Comparison of ENCODE assay signal across 18 cellular contexts in genomic region chr1:161910516-161911077, GRCh38.
A peak's percentile ranks its signal among the peaks of the same experiment; 100 is the strongest.
DNase-seq lines count a peak whose midpoint lies in the region; ATAC-seq and TF ChIP-seq lines count a peak whose summit lies in the region.
"Had no signal": no experiment of that assay in that cellular context is flagged by ENCODE, and none has a peak within 500 bp of the region (broad histone marks: within the 10 kb centered on the region; RNA-seq: fewer than 3 reads in every experiment).

No MANE protein-coding gene starts in this region.

- intact Hi-C loops in A673 (cut with micrococcal nuclease; ENCODE audit: unreplicated experiment) = no loop called here

- H3K9me3 ChIP-seq in skeletal muscle satellite cell (replicated peaks; ENCODE audit: low read length) (no peaks in the 10 kb centered on the region), A673 (ENCODE audit: low read depth, low read length, poor library complexity, severe bottlenecking) (no peaks in the 10 kb centered on the region)
- H3K9me3 ChIP-seq: prostate gland, transverse colon had no signal

- peak overlapping the region; percentile 61 for H3K4me2 ChIP-seq in skeletal muscle satellite cell (ENCODE audit: low read length)

- H3K9ac ChIP-seq in skeletal muscle satellite cell (ENCODE audit: low read depth, low read length) = peak overlapping the region; percentile 50

- H3K4me3 ChIP-seq in fibroblast of pulmonary artery (replicated peaks; ENCODE audit: low read depth, low read length) (no peak overlapping the region), skeletal muscle satellite cell (ENCODE audit: low read length) (no peak overlapping the region), A673 (ENCODE audit: low read depth, low read length, poor library complexity, severe bottlenecking) (no peak overlapping the region)
- H3K4me3 ChIP-seq: lung, prostate gland, transverse colon had no signal

- H3K4me1 ChIP-seq in skeletal muscle satellite cell (ENCODE audit: control insufficient read depth, insufficient read depth, low read length) = peaks cover 60% of the 10 kb centered on the region
- H3K4me1 ChIP-seq in A673 (ENCODE audit: insufficient read depth, low read length, poor library complexity, severe bottlenecking) = peaks cover 10% of the 10 kb centered on the region
- H3K4me1 ChIP-seq: prostate gland had no signal

- no peak overlapping the region for H3K27ac ChIP-seq in A673 (ENCODE audit: low read depth, low read length, poor library complexity, severe bottlenecking)
- H3K27ac ChIP-seq: prostate gland, transverse colon had no signal

- BruUV-seq in A673 (replicated peaks; lab: Mats Ljungman, UMichigan) = no TSS peak

- TF ChIP-seq CTCF in fibroblast of pulmonary artery (IDR thresholded peaks at IDR 0.05; ENCODE audit: low read length, missing control alignments) = no peak
- no peak for TF ChIP-seq CTCF in A673 (conservative IDR thresholded peaks at IDR 0.05; ENCODE audit: low read depth, low read length)

- no peak; the same call in 2 of the 3 replicates for ATAC-seq in SK-N-SH treated with all-trans-retinoic acid at 6 μM for 48 hours
- no peak for ATAC-seq in HG02571 (IDR thresholded peaks at IDR 0.05; ENCODE audit: unreplicated experiment)
- ATAC-seq: stimulated activated effector memory CD8-positive, alpha-beta T cell treated with anti-CD3 and anti-CD28 coated beads, Interleukin-12 subunit alpha, Interleukin-12 subunit beta, amount 100 ng/mL, for 72 hours; T-helper 17 cell had no signal

- H3K36me3 ChIP-seq in skeletal muscle satellite cell (ENCODE audit: insufficient read depth, low read length) = no peaks in the 10 kb centered on the region
- no peaks in the 10 kb centered on the region for H3K36me3 ChIP-seq in A673 (ENCODE audit: insufficient read depth, low read length, poor library complexity, severe bottlenecking)
- H3K36me3 ChIP-seq: prostate gland had no signal

- DNase-seq in EL (peak; percentile 52), fibroblast of pulmonary artery (ENCODE audit: low read depth) (peak; percentile 44), A673 (ENCODE audit: low spot score) (no peak), NCI-H1694 (lab: John Stamatoyannopoulos, UW) (no peak)
- DNase-seq: activated CD4-positive, CD25-positive, alpha-beta regulatory T cell; activated CD8-positive, alpha-beta memory T cell treated with anti-CD3 and anti-CD28 coated beads for 24 hours; amygdala; glutamatergic neuron; NCI-H510A; nephron progenitor cell; T-helper 17 cell; transverse colon had no signal

- POLR2A ChIA-PET in A673 (lab: Charles Lee; ENCODE audit: low non-redundant PET) = no interaction called here

- CTCF ChIA-PET in A673 (lab: Charles Lee) = no interaction called here

- no peaks in the 10 kb centered on the region for H3K27me3 ChIP-seq in skeletal muscle satellite cell (ENCODE audit: control insufficient read depth, insufficient read depth, low read length)
- H3K27me3 ChIP-seq in A673 (replicated peaks; ENCODE audit: insufficient read depth, low read depth, low read length, poor library complexity) = no peaks in the 10 kb centered on the region
- H3K27me3 ChIP-seq: transverse colon had no signal

TF ChIP-seq in SK-N-SH treated with all-trans-retinoic acid at 6 μM for 48 hours, 23 proteins besides CTCF, POLR2A, EP300 and RAD21:
- peak; percentile 46 for TF ChIP-seq ISL1 (CRISPR knock-in tag; IDR thresholded peaks at IDR 0.05)
- TF ChIP-seq TCF4 (CRISPR knock-in tag; IDR thresholded peaks at IDR 0.05; ENCODE audit: borderline replicate concordance) = no peak

Comparison
In these comparisons a context has a peak if more than half of its experiments do, and no peak if none do; other contexts are left out.
1. DNase-seq: peak in EL (single experiment) and fibroblast of pulmonary artery (single experiment); none in A673 (single experiment) and NCI-H1694 (single experiment).